ENCODE assay signal across 1 cellular context in genomic region chr6:93417421-93417996, GRCh38.
TF ChIP-seq lines count a peak whose summit lies in the region.

No MANE protein-coding gene starts in this region.

TF ChIP-seq in IMR-90, 13 proteins besides CTCF, POLR2A, EP300 and RAD21 (continued from another document):
- TF ChIP-seq ELK1 (IDR thresholded peaks at IDR 0.05; ENCODE audit: borderline replicate concordance, low read depth, low read length) (no peak), CEBPB (IDR thresholded peaks at IDR 0.05; ENCODE audit: low read depth, low read length) (no peak), RCOR1 (IDR thresholded peaks at IDR 0.05; ENCODE audit: insufficient replicate concordance, low read length) (no peak), FOS (IDR thresholded peaks at IDR 0.05; ENCODE audit: low read depth, low read length) (no peak), MXI1 (IDR thresholded peaks at IDR 0.05; ENCODE audit: borderline replicate concordance, low read depth, low read length) (no peak), MAZ (IDR thresholded peaks at IDR 0.05; ENCODE audit: borderline replicate concordance, low read depth, low read length) (no peak), BHLHE40 (IDR thresholded peaks at IDR 0.05; ENCODE audit: low read depth, low read length) (no peak), NFE2L2 (IDR thresholded peaks at IDR 0.05; ENCODE audit: low read depth, low read length) (no peak), CHD1 (IDR thresholded peaks at IDR 0.05; ENCODE audit: low read depth, low read length) (no peak)
